Comparison of ENCODE assay signal across 8 cellular contexts in the genomic region with DNA sequence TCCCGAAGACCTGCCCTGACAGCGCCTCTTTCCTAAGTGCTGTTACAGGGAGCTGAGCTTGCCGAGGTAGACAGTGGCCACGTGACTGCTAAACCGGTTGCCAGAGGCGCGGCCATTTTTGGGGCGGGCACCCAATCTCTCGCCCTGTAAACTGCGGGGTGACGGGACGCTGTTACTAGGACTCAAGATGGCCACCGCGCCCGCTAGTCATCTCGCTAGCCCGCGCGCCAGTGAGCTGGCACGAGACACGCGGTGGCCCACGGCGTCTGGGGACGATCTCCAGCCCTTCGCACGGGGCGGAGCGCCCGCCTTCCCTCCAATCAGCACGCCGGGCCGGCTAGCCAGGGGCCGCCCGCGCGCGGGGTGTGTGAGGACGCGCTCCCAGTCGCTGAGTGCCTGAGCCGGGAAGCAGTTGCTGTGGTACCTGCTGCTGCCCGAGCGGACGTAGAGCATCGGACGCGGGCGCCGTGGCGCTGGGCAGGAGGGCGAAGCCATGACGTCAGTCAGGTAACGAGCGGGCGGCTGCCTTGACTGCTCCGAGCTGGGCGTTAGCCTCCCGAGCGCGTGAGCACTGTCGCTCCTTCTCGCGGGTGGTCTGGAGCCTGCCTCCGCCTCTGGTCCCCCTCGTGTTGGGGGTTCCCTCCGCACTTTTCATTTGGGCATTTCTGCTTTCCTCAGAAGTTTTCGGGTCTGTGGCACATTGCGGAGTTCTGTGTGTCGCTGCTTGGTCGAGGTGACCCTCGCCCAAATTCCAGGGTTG. TPM values are rescaled to one million over a fixed set of nuclear protein-coding genes. Genes with fewer than 3 reads are reported as not detected.
DNase-seq lines count a peak whose midpoint lies in the region; ATAC-seq, FAIRE-seq and TF ChIP-seq lines count a peak whose summit lies in the region.

No MANE protein-coding gene starts in this region.

- H3K27me3 Mint-ChIP-seq in T-helper 17 cell, result no peaks in the 10 kb centered on the region

- peaks cover 0 to 18% of the 10 kb centered on the region in 2 donors for H3K4me1 ChIP-seq in right atrium auricular region
- H3K4me1 ChIP-seq in psoas muscle, result peaks cover 12% of the 10 kb centered on the region

- peak overlapping the region; percentile 97 for H3K27ac Mint-ChIP-seq in T-helper 17 cell

- H3K36me3 ChIP-seq in right atrium auricular region (no peaks in the 10 kb centered on the region), psoas muscle (ENCODE audit: insufficient read depth in 1 of 2, low read depth in 1 of 2) (no peaks in the 10 kb centered on the region)

- H3K27me3 ChIP-seq in right atrium auricular region, result no peaks in the 10 kb centered on the region
- H3K27me3 ChIP-seq in psoas muscle (ENCODE audit: insufficient read depth in 3 of 3, low read length in 2 of 3), result no peaks in the 10 kb centered on the region

- peak; percentile 66 for FAIRE-seq in urothelium cell line (lab: Jason Lieb, UNC)

- peaks cover 25% of the 10 kb centered on the region for H3K4me1 Mint-ChIP-seq in T-helper 17 cell

- H3K36me3 Mint-ChIP-seq in T-helper 17 cell (ENCODE audit: low read depth), result no peaks in the 10 kb centered on the region

- 0 to 1% (median 0%) methylated on average over 57 to 72 of the region's 72 CpGs for WGBS in psoas muscle, 3 donors

- H3K27ac ChIP-seq in angular gyrus (ENCODE audit: low read depth, low read length) (peak overlapping the region; percentile 79), right atrium auricular region (peak overlapping the region; percentile 83 to 85), psoas muscle (peak overlapping the region; percentile 90)

- DNase-seq in NCI-H1694 treated with DMSO at 0.1 percent for 48 hours (lab: John Stamatoyannopoulos, UW) (peak; percentile 86), T-helper 17 cell (peak; percentile 94 to 95 (median 94)), right atrium auricular region (ENCODE audit: low spot score) (peak; percentile 95), psoas muscle (peak; percentile 97 to 98), urothelium cell line (ENCODE audit: low spot score) (peak; percentile 96)

- H3K4me3 ChIP-seq in right atrium auricular region, result peak overlapping the region; percentile 66 to 75
- peak overlapping the region; percentile 79 for H3K4me3 ChIP-seq in psoas muscle

- no peaks in the 10 kb centered on the region for H3K9me3 ChIP-seq in T-helper 17 cell (ENCODE audit: control insufficient read depth, low read length, poor library complexity, severe bottlenecking)
- no peaks in the 10 kb centered on the region for H3K9me3 ChIP-seq in right atrium auricular region
- H3K9me3 ChIP-seq in psoas muscle, result no peaks in the 10 kb centered on the region

- H3K4me3 Mint-ChIP-seq in T-helper 17 cell, result peak overlapping the region; percentile 95

- TF ChIP-seq CTCF in right atrium auricular region (IDR thresholded peaks at IDR 0.05) (no peak), psoas muscle (IDR thresholded peaks at IDR 0.05) (no peak)

- intact Hi-C loops in psoas muscle (cut with DNase I), result no loop called here

- ATAC-seq in GM18499 (IDR thresholded peaks at IDR 0.05; ENCODE audit: insufficient read depth, unreplicated experiment), result peak; percentile 59
- ATAC-seq in HG02938 (IDR thresholded peaks at IDR 0.05; ENCODE audit: unreplicated experiment), result peak; percentile 87
- peak; percentile 96 for ATAC-seq in T-helper 17 cell
- peak; percentile 96 to 97 (median 96) for ATAC-seq in psoas muscle

RNA-seq across cellular contexts. Expression of a gene that starts 25.5 kb away (rescaled TPM):
- 10 to 100 TPM; 34.7 to 36.8 TPM for total RNA-seq in T-helper 17 cell
- 10 to 100 TPM; 23.7 to 31.6 TPM for total RNA-seq in right atrium auricular region
- 10 to 100 TPM; 19.3 to 32.3 (median 25.6) TPM for total RNA-seq in psoas muscle
- 10 to 100 TPM; 17.8 to 28.6 (median 22.0) TPM for polyA plus RNA-seq in psoas muscle

RNA-seq across cellular contexts. Expression of a gene that starts 25.9 kb away (rescaled TPM):
- total RNA-seq in T-helper 17 cell, result 10 to 100 TPM; 21.1 to 27.8 TPM
- 10 to 100 TPM; 20.2 to 27.6 TPM for total RNA-seq in right atrium auricular region
- 10 to 100 TPM; 19.6 to 25.6 (median 20.9) TPM for total RNA-seq in psoas muscle
- 10 to 100 TPM in 2 of 3 donors, 1 to 10 TPM in 1; 9.5 to 26.9 (median 14.5) TPM for polyA plus RNA-seq in psoas muscle

Comparison
In these comparisons a context has a peak if more than half of its experiments do, and no peak if none do; other contexts are left out.
1. Peak in every context shown above with its lines: DNase-seq, ATAC-seq, H3K4me3 ChIP-seq and H3K27ac ChIP-seq.